In genomic region chr20:58906111-58906510, GRCh38 we compare ENCODE assay signal across 14 cellular contexts. TPM values are rescaled to one million over a fixed set of nuclear protein-coding genes. Genes with fewer than 3 reads are reported as not detected.
DNase-seq lines count a peak whose midpoint lies in the region; ATAC-seq and TF ChIP-seq lines count a peak whose summit lies in the region.
"Had no signal": no experiment of that assay in that cellular context is flagged by ENCODE, and none has a peak within 500 bp of the region (broad histone marks: within the 10 kb centered on the region; RNA-seq: fewer than 3 reads in every experiment).

No MANE protein-coding gene starts in this region.

- H2AK5ac ChIP-seq in mesenchymal stem cell (ENCODE audit: low read length, severe bottlenecking), result no peak overlapping the region

- no peak overlapping the region for H3K9ac ChIP-seq in mesenchymal stem cell (ENCODE audit: low read length)
- H3K9ac ChIP-seq: neural progenitor cell had no signal

- no peak overlapping the region for H3K4me3 Mint-ChIP-seq in T-helper 17 cell
- H3K4me3 Mint-ChIP-seq: neural progenitor cell had no signal

- in situ Hi-C loops in G401 (cut with HindIII; ENCODE audit: low sequenced_read_pairs), result no loop called here

- no peak overlapping the region for H2AFZ ChIP-seq in mesenchymal stem cell (ENCODE audit: low read depth, low read length)
- H2AFZ ChIP-seq: neural progenitor cell had no signal

- H3K27ac Mint-ChIP-seq in T-helper 17 cell, result peak overlapping the region; percentile 92
- H3K27ac Mint-ChIP-seq: T-helper 2 cell treated with Interferon-gamma antibody and Interleukin-4, amounts not matched to agents 5 μg/mL and 100 μg/mL, for 36 hours had no signal

- intact Hi-C loops in heart right ventricle (cut with DNase I) (loop anchor here in 4 of 10 donors (2.0 to 5.0 kb wide), 3 partner anchors 13 to 126 kb away; partner anchors contain the start of genes ATP5F1E (in 3 of the 4) and NELFCD (in 1 of the 4)), left ventricle myocardium superior (cut with micrococcal nuclease) (loop anchor here (5.0 kb wide), 1 partner anchor 126 kb away; the partner anchor contains the start of gene ATP5F1E), vagina (cut with DNase I) (no loop called here)

- H4K91ac ChIP-seq in mesenchymal stem cell (ENCODE audit: low read length), result no peak overlapping the region

- H3K4me1 Mint-ChIP-seq in T-helper 17 cell, result peaks cover 36% of the 10 kb centered on the region

- no peak overlapping the region for H2BK12ac ChIP-seq in mesenchymal stem cell (ENCODE audit: low read length in 2 of 2)

- H3K4me3 ChIP-seq in heart right ventricle (no peak overlapping the region), mesenchymal stem cell (ENCODE audit: insufficient read depth in 1 of 2, low read depth in 1 of 2, low read length in 2 of 2) (no peak overlapping the region), vagina (no peak overlapping the region)
- H3K4me3 ChIP-seq: esophagus squamous epithelium, neural progenitor cell, tibial nerve had no signal

- peaks cover 0 to 96% (median 53%) of the 10 kb centered on the region in 9 donors for H3K36me3 ChIP-seq in heart right ventricle
- H3K36me3 ChIP-seq in mesenchymal stem cell (ENCODE audit: control insufficient read depth in 1 of 2, insufficient read depth in 2 of 2, low read depth in 1 of 2, low read length in 2 of 2), result peaks cover 45 to 80% of the 10 kb centered on the region in 2 experiments
- H3K36me3 ChIP-seq in vagina, result peaks cover 5 to 73% of the 10 kb centered on the region in 2 donors

- H3K4me1 ChIP-seq in heart right ventricle (peaks cover 16 to 91% (median 59%) of the 10 kb centered on the region in 9 donors), mesenchymal stem cell (ENCODE audit: control insufficient read depth, insufficient read depth, low read depth, low read length) (peaks cover 6% of the 10 kb centered on the region), vagina (peaks cover 58% of the 10 kb centered on the region)

- no peak overlapping the region for H3K4me2 ChIP-seq in mesenchymal stem cell (ENCODE audit: low read length, poor library complexity, severe bottlenecking)
- H3K4me2 ChIP-seq: neural progenitor cell had no signal

- H3K79me1 ChIP-seq in mesenchymal stem cell (replicated peaks; ENCODE audit: low read length, poor library complexity, severe bottlenecking), result peaks cover 24% of the 10 kb centered on the region

- H3K27ac ChIP-seq in heart right ventricle (peak overlapping the region in 7 of 10 donors; percentile 74 to 93 (median 87)), mesenchymal stem cell (ENCODE audit: low read length, poor library complexity, severe bottlenecking) (peak overlapping the region; percentile 17), vagina (peak overlapping the region; percentile 73)
- H3K27ac ChIP-seq: neural progenitor cell had no signal

- H3K14ac ChIP-seq in mesenchymal stem cell (ENCODE audit: low read length in 2 of 2), result no peak overlapping the region

- ATAC-seq in heart right ventricle (no peak), left ventricle myocardium superior (no peak), T-helper 17 cell (no peak), GM18907 (IDR thresholded peaks at IDR 0.05; ENCODE audit: unreplicated experiment) (no peak), HG03571 (IDR thresholded peaks at IDR 0.05; ENCODE audit: unreplicated experiment) (no peak)

- no peak overlapping the region for H3K18ac ChIP-seq in mesenchymal stem cell (ENCODE audit: low read depth in 1 of 2, low read length in 2 of 2)

- no peak for TF ChIP-seq POLR2A in vagina (IDR thresholded peaks at IDR 0.05)

- no peak overlapping the region for H3K4ac ChIP-seq in mesenchymal stem cell (ENCODE audit: low read depth in 1 of 2, low read length in 2 of 2)

- H3K36me3 Mint-ChIP-seq in T-helper 17 cell (ENCODE audit: low read depth), result peaks cover 11% of the 10 kb centered on the region

- no peaks in the 10 kb centered on the region for H3K27me3 Mint-ChIP-seq in T-helper 17 cell

- no peak for DNase-seq in heart right ventricle
- no peak for DNase-seq in left ventricle myocardium superior
- DNase-seq in T-helper 17 cell, result no peak
- DNase-seq in mesenchymal stem cell, result no peak
- DNase-seq in vagina (ENCODE audit: extremely low spot score in 2 of 2), result no peak
- no peak for DNase-seq in G401 (ENCODE audit: low spot score)
- DNase-seq: activated naive CD4-positive, alpha-beta T cell treated with anti-CD3 and anti-CD28 coated beads, Interleukin-2, amount 50 U/mL, for 16 hours; esophagus squamous epithelium; NCI-H345 had no signal

- TF ChIP-seq CTCF in heart right ventricle (IDR thresholded peaks at IDR 0.05) (no peak), vagina (IDR thresholded peaks at IDR 0.05) (no peak)

- H3K23ac ChIP-seq in mesenchymal stem cell (ENCODE audit: low read length in 2 of 2), result peak overlapping the region in 1 of 2 experiments; percentile 90

- no peak overlapping the region for H4K8ac ChIP-seq in mesenchymal stem cell (ENCODE audit: low read length)

- no peaks in the 10 kb centered on the region for H3K9me3 ChIP-seq in heart right ventricle
- H3K9me3 ChIP-seq in T-helper 17 cell (ENCODE audit: control insufficient read depth, low read length, poor library complexity, severe bottlenecking), result no peaks in the 10 kb centered on the region
- no peaks in the 10 kb centered on the region for H3K9me3 ChIP-seq in mesenchymal stem cell (ENCODE audit: control insufficient read depth, low read length)
- no peaks in the 10 kb centered on the region for H3K9me3 ChIP-seq in vagina
- H3K9me3 ChIP-seq: esophagus squamous epithelium, tibial nerve had no signal

- no peak overlapping the region for H2BK120ac ChIP-seq in mesenchymal stem cell (ENCODE audit: low read depth, low read length)

- WGBS in heart right ventricle, 2 donors, result 94% methylated on average over 5 of the region's 5 CpGs
- 100% methylated on average over 3 of the region's 5 CpGs for WGBS in mesenchymal stem cell

- H2BK5ac ChIP-seq in mesenchymal stem cell (ENCODE audit: low read depth, low read length, poor library complexity, severe bottlenecking), result no peak overlapping the region

- H3K27me3 ChIP-seq in heart right ventricle (no peaks in the 10 kb centered on the region), mesenchymal stem cell (ENCODE audit: control insufficient read depth in 1 of 2, insufficient read depth in 1 of 2, low read length in 2 of 2) (no peaks in the 10 kb centered on the region), vagina (no peaks in the 10 kb centered on the region)
- H3K27me3 ChIP-seq: esophagus squamous epithelium, neural progenitor cell, tibial nerve had no signal

- H2BK15ac ChIP-seq in mesenchymal stem cell (ENCODE audit: low read depth, poor library complexity, severe bottlenecking), result no peak overlapping the region

RNA-seq across cellular contexts. Expression of gene GNAS, which starts 53.6 kb away (rescaled TPM):
- total RNA-seq in heart right ventricle, result 1,000 to 10,000 TPM; 1,348 to 2,208 (median 1,783) TPM
- 1,000 to 10,000 TPM; 1,614 to 5,181 TPM for polyA plus RNA-seq in heart right ventricle
- total RNA-seq in left ventricle myocardium superior, result 1,575 TPM
- total RNA-seq in T-helper 17 cell, result 1,000 to 10,000 TPM in 1 of 2 donors, 100 to 1,000 TPM in 1; 755 to 1,096 TPM
- 1,046 TPM for polyA plus RNA-seq in mesenchymal stem cell (2013, experiment 1 of 2)
- 1,042 TPM for polyA plus RNA-seq in mesenchymal stem cell (2013, experiment 2 of 2)
- total RNA-seq in vagina, result 875 TPM
- total RNA-seq in G401 (2014; rRNA removed; shearing (Covaris generic)), result 580 and 603 TPM in 2 replicates

RNA-seq across cellular contexts. Expression of gene GNAS-AS1, which starts 55.4 kb away (rescaled TPM):
- total RNA-seq in heart right ventricle (1 to 10 TPM in 1 of 10 donors, under 1 TPM in 9; 0.15 to 1.5 (median 0.41) TPM), left ventricle myocardium superior (0.35 TPM), T-helper 17 cell (under 1 TPM in 1 of 2 donors, not detected in 1; 0.72 TPM), vagina (not detected)
- 1 to 10 TPM in 1 of 2 donors, under 1 TPM in 1; 0.06 to 1.1 TPM for polyA plus RNA-seq in heart right ventricle
- 0.26 TPM for polyA plus RNA-seq in mesenchymal stem cell (2013, experiment 1 of 2)
- 0.26 TPM for polyA plus RNA-seq in mesenchymal stem cell (2013, experiment 2 of 2)
- not detected in 2 replicates for total RNA-seq in G401 (2014; rRNA removed; shearing (Covaris generic))

Comparison
In these comparisons a context has a peak if more than half of its experiments do, and no peak if none do; other contexts are left out.
1. H3K27ac ChIP-seq: peak in every context shown above with its lines; median percentile 87 in heart right ventricle; 73 in vagina; 17 in mesenchymal stem cell.